Comparison of ENCODE assay signal across 8 cellular contexts in genomic region chr1:44655609-44656008, GRCh38. TPM values are rescaled to one million over a fixed set of nuclear protein-coding genes. Genes with fewer than 3 reads are reported as not detected.
DNase-seq lines count a peak whose midpoint lies in the region; ATAC-seq and TF ChIP-seq lines count a peak whose summit lies in the region.

No MANE protein-coding gene starts in this region.

- H3K9me3 ChIP-seq in heart right ventricle (no peaks in the 10 kb centered on the region), Peyer's patch (no peaks in the 10 kb centered on the region), esophagus squamous epithelium (no peaks in the 10 kb centered on the region), spleen (no peaks in the 10 kb centered on the region)

- no peak overlapping the region for H3K27ac ChIP-seq in heart right ventricle
- H3K27ac ChIP-seq in Peyer's patch = no peak overlapping the region
- no peak overlapping the region for H3K27ac ChIP-seq in esophagus squamous epithelium
- H3K27ac ChIP-seq in spleen = no peak overlapping the region

- no peaks in the 10 kb centered on the region for H3K27me3 ChIP-seq in heart right ventricle
- H3K27me3 ChIP-seq in Peyer's patch = no peaks in the 10 kb centered on the region
- no peaks in the 10 kb centered on the region for H3K27me3 ChIP-seq in esophagus squamous epithelium
- peaks cover 0 to 5% (median 0%) of the 10 kb centered on the region in 7 donors for H3K27me3 ChIP-seq in spleen (replicated peaks in 1 of 7)

- TF ChIP-seq POLR2A in Peyer's patch (IDR thresholded peaks at IDR 0.05) (no peak), esophagus squamous epithelium (IDR thresholded peaks at IDR 0.05) (no peak), spleen (IDR thresholded peaks at IDR 0.05) (no peak)

- H3K4me1 ChIP-seq in heart right ventricle (peaks cover 0 to 14% (median 0%) of the 10 kb centered on the region in 9 donors), Peyer's patch (peaks cover 0 to 26% (median 2%) of the 10 kb centered on the region in 4 donors), esophagus squamous epithelium (peaks cover 0 to 6% (median 0%) of the 10 kb centered on the region in 3 donors), spleen (peaks cover 0 to 6% (median 0%) of the 10 kb centered on the region in 6 donors)

- TF ChIP-seq CTCF in heart right ventricle (IDR thresholded peaks at IDR 0.05) = peak; percentile 17 to 70 (median 55)
- peak in 5 of 6 experiments; percentile 39 to 64 (median 61) for TF ChIP-seq CTCF in Peyer's patch (IDR thresholded peaks at IDR 0.05)
- TF ChIP-seq CTCF in esophagus squamous epithelium (IDR thresholded peaks at IDR 0.05) = peak; percentile 15 to 61 (median 42)
- TF ChIP-seq CTCF in spleen (IDR thresholded peaks at IDR 0.05 in 8 of 11, conservative IDR thresholded peaks at IDR 0.05 in 3 of 11) = peak in 10 of 11 experiments; percentile 27 to 69 (median 52)

- intact Hi-C loops in heart right ventricle (cut with DNase I) = loop anchor here in 4 of 10 donors (10.0 kb wide), 2 partner anchors 81 to 441 kb away; partner anchors contain the start of gene DMAP1 (in 3 of the 4)
- intact Hi-C loops in Right ventricle myocardium inferior (cut with DNase I) = loop anchor here (10.0 kb wide), 1 partner anchor 441 kb away; the partner anchor contains the start of gene DMAP1
- intact Hi-C loops in esophagus squamous epithelium (cut with DNase I) = no loop called here
- intact Hi-C loops in spleen (cut with DNase I; ENCODE audit: low total_unique reads) = loop anchor here (10.0 kb wide), 1 partner anchor 271 kb away; no protein-coding TSS in a partner anchor

- 67 to 71% methylated on average over 5 of the region's 5 CpGs for WGBS in heart right ventricle, 2 donors
- 80 to 84% methylated on average over 3 to 5 of the region's 5 CpGs for WGBS in esophagus squamous epithelium, 2 donors
- WGBS in spleen, 5 donors = 73 to 85% (median 85%) methylated on average over 5 of the region's 5 CpGs

- ATAC-seq in heart right ventricle = peak in 1 of 8 donors; percentile 27
- ATAC-seq in Right ventricle myocardium inferior = no peak
- no peak for ATAC-seq in HG03520 (IDR thresholded peaks at IDR 0.05; ENCODE audit: unreplicated experiment)
- no peak for ATAC-seq in HG03280 (IDR thresholded peaks at IDR 0.05; ENCODE audit: unreplicated experiment)

- DNase-seq in heart right ventricle (no peak), Right ventricle myocardium inferior (ENCODE audit: missing footprints) (no peak), Peyer's patch (peak in 2 of 3 donors; percentile 19 to 60), esophagus squamous epithelium (lab: John Stamatoyannopoulos, UW) (no peak), spleen (peak; percentile 74), NCI-H226 (no peak)

- H3K4me3 ChIP-seq in heart right ventricle = no peak overlapping the region
- no peak overlapping the region for H3K4me3 ChIP-seq in Peyer's patch
- no peak overlapping the region for H3K4me3 ChIP-seq in esophagus squamous epithelium
- H3K4me3 ChIP-seq in spleen = no peak overlapping the region

- H3K36me3 ChIP-seq in heart right ventricle (peaks cover 0 to 50% (median 8%) of the 10 kb centered on the region in 9 donors), Peyer's patch (peaks cover 0 to 23% (median 0%) of the 10 kb centered on the region in 3 donors), esophagus squamous epithelium (peaks cover 3 to 35% (median 10%) of the 10 kb centered on the region in 3 donors), spleen (peaks cover 0 to 51% (median 15%) of the 10 kb centered on the region in 6 donors)

RNA-seq across cellular contexts. Expression of gene TMEM53, which starts 18.7 kb away (rescaled TPM):
- 10 to 100 TPM in 8 of 10 donors, 1 to 10 TPM in 2; 6.6 to 18.6 (median 12.2) TPM for total RNA-seq in heart right ventricle
- 10 to 100 TPM in 1 of 2 donors, 1 to 10 TPM in 1; 8.7 to 21.0 TPM for polyA plus RNA-seq in heart right ventricle
- total RNA-seq in Right ventricle myocardium inferior = 11.8 TPM
- total RNA-seq in Peyer's patch = 10 to 100 TPM in 3 of 4 donors, not detected in 1; 23.1 to 30.8 (median 26.5) TPM
- total RNA-seq in esophagus squamous epithelium = 1 to 10 TPM; 3.2 to 5.8 (median 4.0) TPM
- total RNA-seq in spleen = 1 to 10 TPM; 4.3 to 7.5 (median 5.4) TPM
- 1 to 10 TPM; 4.9 to 5.7 (median 5.5) TPM for polyA plus RNA-seq in spleen

RNA-seq across cellular contexts. Expression of gene ARMH1, which starts 18.9 kb away (rescaled TPM):
- total RNA-seq in heart right ventricle (1 to 10 TPM in 3 of 10 donors, under 1 TPM in 2, not detected in 5; 0.62 to 3.3 (median 1.1) TPM), Right ventricle myocardium inferior (0.78 TPM), Peyer's patch (1 to 10 TPM; 3.7 to 7.7 (median 4.8) TPM), esophagus squamous epithelium (1 to 10 TPM in 1 of 4 donors, not detected in 3; 1.3 TPM), spleen (10 to 100 TPM; 12.2 to 24.7 (median 16.2) TPM)
- polyA plus RNA-seq in heart right ventricle (1 to 10 TPM; 1.6 to 2.5 TPM), spleen (10 to 100 TPM; 43.9 to 86.0 (median 77.4) TPM)

Comparison
In these comparisons a context has a peak if more than half of its experiments do, and no peak if none do; other contexts are left out.
1. DNase-seq: peak in Peyer's patch (2 of 3) and spleen (single experiment); none in heart right ventricle (0 of 2), Right ventricle myocardium inferior (single experiment), esophagus squamous epithelium (single experiment) and NCI-H226 (single experiment).
2. Peak in every context shown above with its lines, with median percentiles within 50 percentile points of each other: CTCF ChIP-seq.